Comparison of ENCODE assay signal across 1 cellular context in the genomic region with DNA sequence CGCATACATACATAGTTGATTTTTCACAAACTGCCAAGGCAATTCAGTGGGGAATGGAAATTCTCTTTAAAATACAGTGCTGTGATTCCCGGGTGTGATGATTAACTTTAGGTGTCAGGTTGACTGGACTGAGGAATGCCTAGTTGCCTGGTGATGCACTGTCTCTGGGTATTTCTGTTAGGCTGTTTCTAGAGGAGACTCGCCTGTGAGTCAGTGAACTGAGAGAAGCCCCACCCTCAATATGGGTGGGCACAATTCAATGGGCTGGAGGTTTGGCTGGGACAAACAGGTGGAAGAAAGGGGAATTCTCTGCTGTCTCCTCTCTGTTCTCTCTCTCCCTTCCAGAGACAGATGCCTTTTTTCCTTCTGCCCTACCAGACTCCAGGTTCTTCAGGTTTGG.
TF ChIP-seq lines count a peak whose summit lies in the region.

No MANE protein-coding gene starts in this region.

TF ChIP-seq in GM23338, 12 proteins besides CTCF, POLR2A, EP300 and RAD21 (continued from another document):
- TF ChIP-seq, protein P1, sequence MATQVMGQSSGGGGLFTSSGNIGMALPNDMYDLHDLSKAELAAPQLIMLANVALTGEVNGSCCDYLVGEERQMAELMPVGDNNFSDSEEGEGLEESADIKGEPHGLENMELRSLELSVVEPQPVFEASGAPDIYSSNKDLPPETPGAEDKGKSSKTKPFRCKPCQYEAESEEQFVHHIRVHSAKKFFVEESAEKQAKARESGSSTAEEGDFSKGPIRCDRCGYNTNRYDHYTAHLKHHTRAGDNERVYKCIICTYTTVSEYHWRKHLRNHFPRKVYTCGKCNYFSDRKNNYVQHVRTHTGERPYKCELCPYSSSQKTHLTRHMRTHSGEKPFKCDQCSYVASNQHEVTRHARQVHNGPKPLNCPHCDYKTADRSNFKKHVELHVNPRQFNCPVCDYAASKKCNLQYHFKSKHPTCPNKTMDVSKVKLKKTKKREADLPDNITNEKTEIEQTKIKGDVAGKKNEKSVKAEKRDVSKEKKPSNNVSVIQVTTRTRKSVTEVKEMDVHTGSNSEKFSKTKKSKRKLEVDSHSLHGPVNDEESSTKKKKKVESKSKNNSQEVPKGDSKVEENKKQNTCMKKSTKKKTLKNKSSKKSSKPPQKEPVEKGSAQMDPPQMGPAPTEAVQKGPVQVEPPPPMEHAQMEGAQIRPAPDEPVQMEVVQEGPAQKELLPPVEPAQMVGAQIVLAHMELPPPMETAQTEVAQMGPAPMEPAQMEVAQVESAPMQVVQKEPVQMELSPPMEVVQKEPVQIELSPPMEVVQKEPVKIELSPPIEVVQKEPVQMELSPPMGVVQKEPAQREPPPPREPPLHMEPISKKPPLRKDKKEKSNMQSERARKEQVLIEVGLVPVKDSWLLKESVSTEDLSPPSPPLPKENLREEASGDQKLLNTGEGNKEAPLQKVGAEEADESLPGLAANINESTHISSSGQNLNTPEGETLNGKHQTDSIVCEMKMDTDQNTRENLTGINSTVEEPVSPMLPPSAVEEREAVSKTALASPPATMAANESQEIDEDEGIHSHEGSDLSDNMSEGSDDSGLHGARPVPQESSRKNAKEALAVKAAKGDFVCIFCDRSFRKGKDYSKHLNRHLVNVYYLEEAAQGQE (IDR thresholded peaks at IDR 0.05; ENCODE audit: unreplicated experiment), result no peak
- no peak for TF ChIP-seq JUNB (IDR thresholded peaks at IDR 0.05; ENCODE audit: unreplicated experiment)
- TF ChIP-seq NANOG (IDR thresholded peaks at IDR 0.05; ENCODE audit: borderline replicate concordance), result no peak
- TF ChIP-seq ZNF114 (CRISPR knock-in tag; IDR thresholded peaks at IDR 0.05), result no peak
- TF ChIP-seq, protein P2, sequence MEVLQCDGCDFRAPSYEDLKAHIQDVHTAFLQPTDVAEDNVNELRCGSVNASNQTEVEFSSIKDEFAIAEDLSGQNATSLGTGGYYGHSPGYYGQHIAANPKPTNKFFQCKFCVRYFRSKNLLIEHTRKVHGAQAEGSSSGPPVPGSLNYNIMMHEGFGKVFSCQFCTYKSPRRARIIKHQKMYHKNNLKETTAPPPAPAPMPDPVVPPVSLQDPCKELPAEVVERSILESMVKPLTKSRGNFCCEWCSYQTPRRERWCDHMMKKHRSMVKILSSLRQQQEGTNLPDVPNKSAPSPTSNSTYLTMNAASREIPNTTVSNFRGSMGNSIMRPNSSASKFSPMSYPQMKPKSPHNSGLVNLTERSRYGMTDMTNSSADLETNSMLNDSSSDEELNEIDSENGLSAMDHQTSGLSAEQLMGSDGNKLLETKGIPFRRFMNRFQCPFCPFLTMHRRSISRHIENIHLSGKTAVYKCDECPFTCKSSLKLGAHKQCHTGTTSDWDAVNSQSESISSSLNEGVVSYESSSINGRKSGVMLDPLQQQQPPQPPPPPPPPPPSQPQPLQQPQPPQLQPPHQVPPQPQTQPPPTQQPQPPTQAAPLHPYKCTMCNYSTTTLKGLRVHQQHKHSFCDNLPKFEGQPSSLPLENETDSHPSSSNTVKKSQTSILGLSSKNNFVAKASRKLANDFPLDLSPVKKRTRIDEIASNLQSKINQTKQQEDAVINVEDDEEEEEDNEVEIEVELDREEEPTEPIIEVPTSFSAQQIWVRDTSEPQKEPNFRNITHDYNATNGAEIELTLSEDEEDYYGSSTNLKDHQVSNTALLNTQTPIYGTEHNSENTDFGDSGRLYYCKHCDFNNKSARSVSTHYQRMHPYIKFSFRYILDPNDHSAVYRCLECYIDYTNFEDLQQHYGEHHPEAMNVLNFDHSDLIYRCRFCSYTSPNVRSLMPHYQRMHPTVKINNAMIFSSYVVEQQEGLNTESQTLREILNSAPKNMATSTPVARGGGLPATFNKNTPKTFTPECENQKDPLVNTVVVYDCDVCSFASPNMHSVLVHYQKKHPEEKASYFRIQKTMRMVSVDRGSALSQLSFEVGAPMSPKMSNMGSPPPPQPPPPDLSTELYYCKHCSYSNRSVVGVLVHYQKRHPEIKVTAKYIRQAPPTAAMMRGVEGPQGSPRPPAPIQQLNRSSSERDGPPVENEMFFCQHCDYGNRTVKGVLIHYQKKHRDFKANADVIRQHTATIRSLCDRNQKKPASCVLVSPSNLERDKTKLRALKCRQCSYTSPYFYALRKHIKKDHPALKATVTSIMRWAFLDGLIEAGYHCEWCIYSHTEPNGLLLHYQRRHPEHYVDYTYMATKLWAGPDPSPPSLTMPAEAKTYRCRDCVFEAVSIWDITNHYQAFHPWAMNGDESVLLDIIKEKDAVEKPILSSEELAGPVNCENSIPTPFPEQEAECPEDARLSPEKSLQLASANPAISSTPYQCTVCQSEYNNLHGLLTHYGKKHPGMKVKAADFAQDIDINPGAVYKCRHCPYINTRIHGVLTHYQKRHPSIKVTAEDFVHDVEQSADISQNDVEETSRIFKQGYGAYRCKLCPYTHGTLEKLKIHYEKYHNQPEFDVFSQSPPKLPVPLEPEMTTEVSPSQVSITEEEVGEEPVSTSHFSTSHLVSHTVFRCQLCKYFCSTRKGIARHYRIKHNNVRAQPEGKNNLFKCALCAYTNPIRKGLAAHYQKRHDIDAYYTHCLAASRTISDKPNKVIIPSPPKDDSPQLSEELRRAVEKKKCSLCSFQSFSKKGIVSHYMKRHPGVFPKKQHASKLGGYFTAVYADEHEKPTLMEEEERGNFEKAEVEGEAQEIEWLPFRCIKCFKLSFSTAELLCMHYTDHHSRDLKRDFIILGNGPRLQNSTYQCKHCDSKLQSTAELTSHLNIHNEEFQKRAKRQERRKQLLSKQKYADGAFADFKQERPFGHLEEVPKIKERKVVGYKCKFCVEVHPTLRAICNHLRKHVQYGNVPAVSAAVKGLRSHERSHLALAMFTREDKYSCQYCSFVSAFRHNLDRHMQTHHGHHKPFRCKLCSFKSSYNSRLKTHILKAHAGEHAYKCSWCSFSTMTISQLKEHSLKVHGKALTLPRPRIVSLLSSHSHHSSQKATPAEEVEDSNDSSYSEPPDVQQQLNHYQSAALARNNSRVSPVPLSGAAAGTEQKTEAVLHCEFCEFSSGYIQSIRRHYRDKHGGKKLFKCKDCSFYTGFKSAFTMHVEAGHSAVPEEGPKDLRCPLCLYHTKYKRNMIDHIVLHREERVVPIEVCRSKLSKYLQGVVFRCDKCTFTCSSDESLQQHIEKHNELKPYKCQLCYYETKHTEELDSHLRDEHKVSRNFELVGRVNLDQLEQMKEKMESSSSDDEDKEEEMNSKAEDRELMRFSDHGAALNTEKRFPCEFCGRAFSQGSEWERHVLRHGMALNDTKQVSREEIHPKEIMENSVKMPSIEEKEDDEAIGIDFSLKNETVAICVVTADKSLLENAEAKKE (CRISPR knock-in tag; IDR thresholded peaks at IDR 0.05), result no peak
- no peak for TF ChIP-seq EZH2 (IDR thresholded peaks at IDR 0.05; ENCODE audit: low read depth, unreplicated experiment)
- TF ChIP-seq CREB1 (CRISPR knock-in tag; IDR thresholded peaks at IDR 0.05; ENCODE audit: low read depth), result no peak
